Comparison of ENCODE assay signal across 12 cellular contexts in genomic region chr12:104567832-104568490, GRCh38.
A peak's percentile ranks its signal among the peaks of the same experiment; 100 is the strongest.
DNase-seq lines count a peak whose midpoint lies in the region; ATAC-seq, FAIRE-seq and TF ChIP-seq lines count a peak whose summit lies in the region.
"Had no signal": no experiment of that assay in that cellular context is flagged by ENCODE, and none has a peak within 500 bp of the region (broad histone marks: within the 10 kb centered on the region; RNA-seq: fewer than 3 reads in every experiment).

No MANE protein-coding gene starts in this region.

- H3K36me3 Mint-ChIP-seq in CD14-positive monocyte (peaks cover 26 to 27% of the 10 kb centered on the region in 2 donors), T-cell (peaks cover 31% of the 10 kb centered on the region), endodermal cell (ENCODE audit: low read depth) (peaks cover 21% of the 10 kb centered on the region)

- POLR2A ChIA-PET in T-cell (lab: Charles Lee), result interaction anchor here in 1 of 2 donors (0.5 kb wide), 1 partner anchor 75 kb away, joined by 3 read pairs; no protein-coding TSS in a partner anchor

- 85 to 87% methylated on average over 5 of the region's 5 CpGs for WGBS in endodermal cell (ENCODE audit: insufficient coverage in 1 of 2, insufficient read length in 1 of 2), 2 experiments

- peaks cover 0 to 2% (median 0%) of the 10 kb centered on the region in 3 donors for H3K27me3 Mint-ChIP-seq in CD14-positive monocyte (ENCODE audit: low read depth in 3 of 3)
- no peaks in the 10 kb centered on the region for H3K27me3 Mint-ChIP-seq in T-cell
- no peaks in the 10 kb centered on the region for H3K27me3 Mint-ChIP-seq in endodermal cell (ENCODE audit: insufficient read depth)

- H3K4me1 Mint-ChIP-seq in CD14-positive monocyte (peaks cover 73% of the 10 kb centered on the region), T-cell (peaks cover 61 to 75% (median 71%) of the 10 kb centered on the region in 3 donors), endodermal cell (peaks cover 3% of the 10 kb centered on the region)

- TF ChIP-seq POLR2A in GM12891 (IDR thresholded peaks at IDR 0.05; ENCODE audit: low read depth, low read length), result no peak

- H3K9me3 ChIP-seq in endodermal cell (ENCODE audit: control insufficient read depth, low read length), result peaks cover 26% of the 10 kb centered on the region
- H3K9me3 ChIP-seq: testis had no signal

- H3K36me3 ChIP-seq in endodermal cell (ENCODE audit: control insufficient read depth, insufficient read depth, low read length), result peaks cover 15% of the 10 kb centered on the region

- DNase-seq in AML-193 (lab: John Stamatoyannopoulos, UW) (peak; percentile 25 to 37), CD14-positive monocyte (ENCODE audit: low spot score) (peak; percentile 52), T-cell (peak in 4 of 34 experiments; percentile 4 to 9 (median 8)), endodermal cell (no peak), NCI-H82 (lab: John Stamatoyannopoulos, UW) (no peak), GM12891 (ENCODE audit: insufficient read length, low spot score) (no peak)
- DNase-seq: MM.1S, testis had no signal

- no peak for FAIRE-seq in GM12891 (lab: Jason Lieb, UNC)
- FAIRE-seq: colon had no signal

- H3K9ac ChIP-seq in endodermal cell (ENCODE audit: extremely low read depth, low read length, poor library complexity, severe bottlenecking), result no peak overlapping the region

- intact Hi-C loops in CD14-positive monocyte (cut with micrococcal nuclease), result loop anchor here (5.0 to 10.0 kb wide), 3 partner anchors 34 to 123 kb away; partner anchors contain the start of gene CHST11 (in 1 of the 2)

- no peak overlapping the region for H3K4me3 Mint-ChIP-seq in CD14-positive monocyte
- no peak overlapping the region for H3K4me3 Mint-ChIP-seq in T-cell
- H3K4me3 Mint-ChIP-seq in endodermal cell, result no peak overlapping the region

- H3K9me3 Mint-ChIP-seq in CD14-positive monocyte (peaks cover 4 to 16% (median 10%) of the 10 kb centered on the region in 7 donors), T-cell (peaks cover 3 to 4% (median 4%) of the 10 kb centered on the region in 3 donors), endodermal cell (peaks cover 12% of the 10 kb centered on the region)

- H3K27ac ChIP-seq in endodermal cell (ENCODE audit: low read depth, low read length), result peak overlapping the region; percentile 21
- H3K27ac ChIP-seq: testis had no signal

- H3K27me3 ChIP-seq in endodermal cell (ENCODE audit: control insufficient read depth, insufficient read depth, low read length, poor library complexity, severe bottlenecking), result no peaks in the 10 kb centered on the region
- H3K27me3 ChIP-seq: testis had no signal

- TF ChIP-seq CTCF in CD14-positive monocyte (IDR thresholded peaks at IDR 0.05), result no peak
- TF ChIP-seq CTCF in endodermal cell (conservative IDR thresholded peaks at IDR 0.05), result no peak

- CTCF ChIA-PET in T-cell (lab: Charles Lee), result interaction anchor here in 1 of 2 donors (1.4 kb wide), 1 partner anchor 186 kb away, joined by 7 read pairs; no protein-coding TSS in a partner anchor

- no peaks in the 10 kb centered on the region for H3K4me1 ChIP-seq in endodermal cell (ENCODE audit: control insufficient read depth, insufficient read depth, low read length)
- H3K4me1 ChIP-seq: testis had no signal

- no peak overlapping the region for H3K4me3 ChIP-seq in endodermal cell (ENCODE audit: low read length)
- H3K4me3 ChIP-seq: testis had no signal

- no peak for ATAC-seq in T-cell (replicated peaks in 1 of 4)
- ATAC-seq in HG02852 (IDR thresholded peaks at IDR 0.05; ENCODE audit: unreplicated experiment), result no peak
- no peak for ATAC-seq in GM19452 (IDR thresholded peaks at IDR 0.05; ENCODE audit: unreplicated experiment)
- ATAC-seq: activated naive CD4-positive, alpha-beta T cell treated with anti-CD3 and anti-CD28 coated beads, Interleukin-2, amount 50 U/mL, for 72 hours had no signal

- H3K27ac Mint-ChIP-seq in CD14-positive monocyte (peak overlapping the region; percentile 81 to 98 (median 92)), T-cell (peak overlapping the region; percentile 65 to 78), endodermal cell (no peak overlapping the region)

TF ChIP-seq in GM12891, 5 proteins besides CTCF, POLR2A, EP300 and RAD21:
- TF ChIP-seq POU2F2 (IDR thresholded peaks at IDR 0.05; ENCODE audit: low read depth, low read length) (no peak), PAX5 (IDR thresholded peaks at IDR 0.05; ENCODE audit: insufficient read depth, low read length, severe bottlenecking) (no peak), TAF1 (IDR thresholded peaks at IDR 0.05; ENCODE audit: low read depth, low read length) (no peak), SPI1 (IDR thresholded peaks at IDR 0.05; ENCODE audit: low read depth, low read length) (no peak), POLR2AphosphoS5 (IDR thresholded peaks at IDR 0.05; ENCODE audit: low read depth, low read length) (no peak)

Comparison
In these comparisons a context has a peak if more than half of its experiments do, and no peak if none do; other contexts are left out.
1. DNase-seq: peak in AML-193 (2 of 2) and CD14-positive monocyte (single experiment); none in endodermal cell (single experiment), NCI-H82 (single experiment) and GM12891 (single experiment).